20 cellular contexts compared by ENCODE assay signal in the genomic region with DNA sequence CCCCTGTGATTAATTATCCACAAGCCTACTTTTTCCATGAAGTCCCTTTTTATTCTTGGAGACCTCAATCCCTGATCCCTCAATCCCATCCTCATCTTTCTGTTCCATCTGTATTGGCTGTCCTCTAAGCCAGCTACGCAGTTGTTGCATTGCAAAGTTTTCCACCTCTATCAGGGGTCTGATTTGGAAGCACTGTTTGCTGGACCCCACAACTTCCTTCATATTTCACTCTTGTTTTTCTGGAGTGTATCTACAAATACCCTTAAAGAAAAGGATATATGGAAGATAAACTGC. TPM values are rescaled to one million over a fixed set of nuclear protein-coding genes. Genes with fewer than 3 reads are reported as not detected.
DNase-seq lines count a peak whose midpoint lies in the region; ATAC-seq, FAIRE-seq and TF ChIP-seq lines count a peak whose summit lies in the region.
"Had no signal": no experiment of that assay in that cellular context is flagged by ENCODE, and none has a peak within 500 bp of the region (broad histone marks: within the 10 kb centered on the region; RNA-seq: fewer than 3 reads in every experiment).

No MANE protein-coding gene starts in this region.

- peak overlapping the region; percentile 30 for H3K27ac Mint-ChIP-seq in nephron progenitor cell

- ATAC-seq in HepG2 (no peak), right lobe of liver (no peak), GM18858 (IDR thresholded peaks at IDR 0.05; ENCODE audit: unreplicated experiment) (no peak), HG03095 (IDR thresholded peaks at IDR 0.05; ENCODE audit: unreplicated experiment) (no peak)

- H3K79me2 ChIP-seq in HepG2 (ENCODE audit: insufficient read depth, low read length): peaks cover 26% of the 10 kb centered on the region
- H3K79me2 ChIP-seq in endothelial cell of umbilical vein (ENCODE audit: control insufficient read depth, insufficient read depth, low read length): peaks cover 15% of the 10 kb centered on the region

- TF ChIP-seq CTCF in HepG2 (CRISPR knock-in tag; IDR thresholded peaks at IDR 0.05) (no peak), right lobe of liver (IDR thresholded peaks at IDR 0.05) (no peak), endothelial cell of umbilical vein (IDR thresholded peaks at IDR 0.05; ENCODE audit: extremely low read depth in 1 of 2, insufficient read depth in 1 of 2, low read depth in 1 of 2, low read length in 2 of 2) (no peak), nephron progenitor cell (IDR thresholded peaks at IDR 0.05) (no peak)

- H4K20me1 ChIP-seq in HepG2 (ENCODE audit: insufficient read depth, low read length) (0 out of 2 replicates have a peak, but pooled peaks cover 2% of the 10 kb centered on the region), endothelial cell of umbilical vein (replicated peaks; ENCODE audit: control insufficient read depth, extremely low read depth, insufficient read depth, low read length) (no peaks in the 10 kb centered on the region)

- TF ChIP-seq RAD21 in HepG2 (CRISPR knock-in tag; IDR thresholded peaks at IDR 0.05): no peak

- no peak for TF ChIP-seq EP300 in HepG2 (IDR thresholded peaks at IDR 0.05; ENCODE audit: low read depth in 2 of 2, low read length in 2 of 2)
- TF ChIP-seq EP300 in HepG2 (CRISPR knock-in tag; IDR thresholded peaks at IDR 0.05; ENCODE audit: borderline replicate concordance): no peak

- dilution Hi-C loops in endothelial cell of umbilical vein (cut with MboI; ENCODE audit: extremely low pct_ligation_motif_present, low sequenced_read_pairs): no loop called here

- TF ChIP-seq POLR2A in HepG2 (IDR thresholded peaks at IDR 0.05; ENCODE audit: insufficient read depth in 1 of 2, low read depth in 2 of 2, low read length in 2 of 2) (no peak; a peak in 1 of 4 replicates), right lobe of liver (IDR thresholded peaks at IDR 0.05) (no peak), endothelial cell of umbilical vein (IDR thresholded peaks at IDR 0.05; ENCODE audit: low read depth, low read length) (no peak)

- WGBS in HepG2 (ENCODE audit: low lambda C conversion rate): 94% methylated on average over 1 of the region's 1 CpG
- 83% methylated on average over 1 of the region's 1 CpG for WGBS in right lobe of liver (ENCODE audit: insufficient coverage, low coverage, low lambda C conversion rate, missing lambda C conversion rate)

- CTCF ChIA-PET in HepG2 (lab: Yijun Ruan, JAX; ENCODE audit: low intra/inter-chr PET ratio, low total read pairs): no interaction called here
- CTCF ChIA-PET in endothelial cell of umbilical vein (lab: Charles Lee): interaction anchor here (1.1 kb wide), 1 partner anchor 518 kb away, joined by 3 read pairs; no protein-coding TSS in a partner anchor

- H2AFZ ChIP-seq in HepG2 (ENCODE audit: low read length): no peak overlapping the region
- no peak overlapping the region for H2AFZ ChIP-seq in endothelial cell of umbilical vein (ENCODE audit: low read depth, low read length)
- H2AFZ ChIP-seq: PC-9 had no signal

- H3K4me1 ChIP-seq in HepG2 (ENCODE audit: insufficient read depth, low read length) (peaks cover 73% of the 10 kb centered on the region), right lobe of liver (peaks cover 0 to 38% (median 11%) of the 10 kb centered on the region in 4 donors), endothelial cell of umbilical vein (ENCODE audit: control insufficient read depth, extremely low read depth, insufficient read depth, low read length) (peaks cover 46% of the 10 kb centered on the region)

- H3K4me3 ChIP-seq in HepG2 (replicated peaks in 1 of 3; ENCODE audit: insufficient read depth in 1 of 3, low read depth in 2 of 3, low read length in 3 of 3): no peak overlapping the region
- H3K4me3 ChIP-seq in right lobe of liver: no peak overlapping the region
- no peak overlapping the region for H3K4me3 ChIP-seq in endothelial cell of umbilical vein (replicated peaks in 1 of 3; ENCODE audit: insufficient read depth in 1 of 3, low read depth in 1 of 3, low read length in 3 of 3)
- H3K4me3 ChIP-seq: PC-9, SJSA1 had no signal

- H3K9me1 ChIP-seq in endothelial cell of umbilical vein (replicated peaks; ENCODE audit: control insufficient read depth, extremely low read depth, insufficient read depth, low read length): no peaks in the 10 kb centered on the region

- H3K4me3 Mint-ChIP-seq in nephron progenitor cell: no peak overlapping the region
- H3K4me3 Mint-ChIP-seq: H9 had no signal

- in situ Hi-C loops in HepG2 (cut with HindIII; ENCODE audit: extremely low pct_ligation_motif_present, low pct_unique_long_range_greater_than_20kb): no loop called here

- no TSS peak for BruUV-seq in HepG2 (replicated peaks; lab: Mats Ljungman, UMichigan)
- TSS peak; percentile 0 for BruUV-seq in endothelial cell of umbilical vein (replicated peaks; lab: Mats Ljungman, UMichigan)

- H3K4me1 Mint-ChIP-seq in nephron progenitor cell: no peaks in the 10 kb centered on the region

- POLR2A ChIA-PET in HepG2 (lab: Yijun Ruan, JAX): interaction anchor here (0.9 to 1.8 kb wide), 7 partner anchors 11 to 26 kb away, joined by 3 to 13 read pairs (median 4); a partner anchor contains a TSS
- POLR2A ChIA-PET in endothelial cell of umbilical vein (lab: Charles Lee): no interaction called here

- H3K27ac ChIP-seq in HepG2 (ENCODE audit: extremely low read length, insufficient read depth, low read length): peak overlapping the region; percentile 5
- peak overlapping the region in 1 of 3 donors; percentile 89 for H3K27ac ChIP-seq in right lobe of liver
- no peak overlapping the region for H3K27ac ChIP-seq in endothelial cell of umbilical vein (ENCODE audit: insufficient read depth, low read depth, low read length)
- H3K27ac ChIP-seq: PC-9, SJSA1 had no signal

- H3K9ac ChIP-seq in HepG2 (ENCODE audit: insufficient read depth, low read depth, low read length) (no peak overlapping the region), endothelial cell of umbilical vein (replicated peaks; ENCODE audit: extremely low read depth, insufficient read depth, low read length) (no peak overlapping the region)

- no peaks in the 10 kb centered on the region for H3K27me3 ChIP-seq in HepG2 (ENCODE audit: control insufficient read depth in 1 of 2, insufficient read depth in 2 of 2, low read length in 2 of 2)
- H3K27me3 ChIP-seq in right lobe of liver: no peaks in the 10 kb centered on the region
- H3K27me3 ChIP-seq in endothelial cell of umbilical vein (ENCODE audit: control insufficient read depth in 2 of 2, insufficient read depth in 2 of 2, low read length in 2 of 2): no peaks in the 10 kb centered on the region
- H3K27me3 ChIP-seq: SJSA1 had no signal

- H3K36me3 ChIP-seq in HepG2 (replicated peaks in 1 of 2; ENCODE audit: control insufficient read depth in 1 of 2, insufficient read depth in 2 of 2, low read length in 2 of 2) (peaks cover 33 to 76% of the 10 kb centered on the region in 2 experiments), right lobe of liver (peaks cover 0 to 61% (median 27%) of the 10 kb centered on the region in 4 donors), endothelial cell of umbilical vein (ENCODE audit: control insufficient read depth in 2 of 2, extremely low read depth in 1 of 2, insufficient read depth in 2 of 2, low read length in 2 of 2) (peaks cover 31 to 66% of the 10 kb centered on the region in 2 experiments)

- FAIRE-seq in HepG2 (lab: Jason Lieb, UNC) (no peak), endothelial cell of umbilical vein (lab: Jason Lieb, UNC) (no peak)
- FAIRE-seq: GM12892 had no signal

- peaks cover 71% of the 10 kb centered on the region for H3K36me3 Mint-ChIP-seq in nephron progenitor cell (ENCODE audit: low read depth)

- H3K27me3 Mint-ChIP-seq in nephron progenitor cell (ENCODE audit: low read depth, poor library complexity): no peaks in the 10 kb centered on the region

- no peaks in the 10 kb centered on the region for H3K9me3 Mint-ChIP-seq in nephron progenitor cell
- H3K9me3 Mint-ChIP-seq: H9 had no signal

- intact Hi-C loops in HepG2 (cut with micrococcal nuclease; ENCODE audit: unreplicated experiment) (no loop called here), right lobe of liver (cut with DNase I) (no loop called here), endothelial cell of umbilical vein (cut with micrococcal nuclease) (no loop called here)

- H3K4me2 ChIP-seq in HepG2 (ENCODE audit: low read depth, low read length) (no peak overlapping the region), endothelial cell of umbilical vein (ENCODE audit: insufficient read depth, low read length) (no peak overlapping the region)
- H3K4me2 ChIP-seq: PC-9 had no signal

- DNase-seq in HepG2 (ENCODE audit: low spot score) (no peak), right lobe of liver (no peak), endothelial cell of umbilical vein (ENCODE audit: low read depth, low spot score) (no peak), nephron progenitor cell (no peak), hippocampal formation (lab: John Stamatoyannopoulos, UW) (no peak)
- DNase-seq in activated CD4-positive, CD25-positive, alpha-beta regulatory T cell (lab: John Stamatoyannopoulos, UW): no peak
- DNase-seq: 8988T, C1 segment of cervical spinal cord, DMS153, H9, NCI-H1105, NCI-H1694 treated with DMSO at 0.1 percent for 48 hours, NCI-H2107, NCI-H2227 treated with DMSO at 0.1 percent for 48 hours, NCI-H524 had no signal

- H3K9me3 ChIP-seq in HepG2 (ENCODE audit: low read length) (no peaks in the 10 kb centered on the region), right lobe of liver (no peaks in the 10 kb centered on the region), endothelial cell of umbilical vein (replicated peaks; ENCODE audit: control insufficient read depth, insufficient read depth, low read length) (no peaks in the 10 kb centered on the region)
- H3K9me3 ChIP-seq: SJSA1 had no signal

RNA-seq across cellular contexts. Expression of a gene that starts 22.4 kb away (rescaled TPM):
- total RNA-seq in HepG2 (2016; rRNA removed; fragmentation: Illumina TruSeq; extraction: Trizol) (1,029 and 1,847 TPM in 2 replicates), right lobe of liver (1,000 to 10,000 TPM in 5 of 6 experiments, 100 to 1,000 TPM in 1; 938 to 2,279 (median 1,324) TPM), endothelial cell of umbilical vein (3,221 and 3,760 TPM in 2 replicates)
- 126 and 147 TPM in 2 replicates for total RNA-seq in HepG2 (2016; cell fraction: cytosol; rRNA removed; fragmentation: Illumina TruSeq; extraction: Trizol; ENCODE audit: low read depth)
- total RNA-seq in HepG2 (2016; cell fraction: insoluble cytoplasmic fraction; rRNA removed; fragmentation: Illumina TruSeq; extraction: Trizol): 854 and 1,853 TPM in 2 replicates
- 296 and 350 TPM in 2 replicates for total RNA-seq in HepG2 (2016; cell fraction: membrane; rRNA removed; fragmentation: Illumina TruSeq; extraction: Trizol)
- total RNA-seq in HepG2 (2016; cell fraction: nucleus; rRNA removed; fragmentation: Illumina TruSeq; extraction: Trizol): 2,550 and 3,138 TPM in 2 replicates
- polyA plus RNA-seq in HepG2 (2011; rRNA removed) (6,471 and 8,294 TPM in 2 replicates), endothelial cell of umbilical vein (3,104 and 3,740 TPM in 2 replicates)
- 5,228 and 6,020 TPM in 2 replicates for polyA plus RNA-seq in HepG2 (2011; cell fraction: cytosol; rRNA removed)
- polyA plus RNA-seq in HepG2 (2011; cell fraction: nucleus; rRNA removed): 7,071 and 7,329 TPM in 2 replicates
- polyA plus RNA-seq in HepG2 (2012): 6,919 and 7,291 TPM in 2 replicates
- 105 and 116 TPM in 2 replicates for polyA plus RNA-seq in HepG2 (2016; cell fraction: cytosol; fragmentation: Illumina TruSeq; extraction: Trizol; ENCODE audit: low read depth)
- 930 and 1,012 TPM in 2 replicates for polyA plus RNA-seq in HepG2 (2016; cell fraction: insoluble cytoplasmic fraction; fragmentation: Illumina TruSeq; extraction: Trizol; ENCODE audit: low read depth)
- polyA plus RNA-seq in HepG2 (2016; cell fraction: membrane; fragmentation: Illumina TruSeq; extraction: Trizol; ENCODE audit: low read depth): 206 and 247 TPM in 2 replicates
- polyA plus RNA-seq in HepG2 (2016; cell fraction: nucleus; fragmentation: Illumina TruSeq; extraction: Trizol; ENCODE audit: insufficient read depth, low read depth): 3,833 and 4,011 TPM in 2 replicates
- polyA minus RNA-seq in HepG2 (2011; rRNA and poly(A)+ RNA removed; ENCODE audit: low replicate concordance): 4.7 and 8,343 TPM in 2 replicates
- 6,416 and 9,415 TPM in 2 replicates for polyA minus RNA-seq in HepG2 (2011; cell fraction: cytosol; rRNA and poly(A)+ RNA removed)
- 5,814 and 6,553 TPM in 2 replicates for polyA minus RNA-seq in HepG2 (2011; cell fraction: nucleus; rRNA and poly(A)+ RNA removed)
- 4,183 and 4,734 TPM in 2 replicates for polyA plus RNA-seq in endothelial cell of umbilical vein (2011; cell fraction: cytosol; rRNA removed)
- polyA plus RNA-seq in endothelial cell of umbilical vein (2011; cell fraction: nucleus; rRNA removed): 6,337 and 9,411 TPM in 2 replicates
- polyA plus RNA-seq in endothelial cell of umbilical vein (2012): 2,544 and 4,436 TPM in 2 replicates
- 7,217 and 10,015 TPM in 2 replicates for polyA minus RNA-seq in endothelial cell of umbilical vein
- polyA minus RNA-seq in endothelial cell of umbilical vein (2011; cell fraction: cytosol; rRNA and poly(A)+ RNA removed): not detected
- 4,515 and 6,029 TPM in 2 replicates for polyA minus RNA-seq in endothelial cell of umbilical vein (2011; cell fraction: nucleus; rRNA and poly(A)+ RNA removed)
